Comparison of ENCODE assay signal across 11 cellular contexts in genomic region chr3:155131104-155131503, GRCh38. TPM values are rescaled to one million over a fixed set of nuclear protein-coding genes. Genes with fewer than 3 reads are reported as not detected.
DNase-seq lines count a peak whose midpoint lies in the region; ATAC-seq and TF ChIP-seq lines count a peak whose summit lies in the region.
"Had no signal": no experiment of that assay in that cellular context is flagged by ENCODE, and none has a peak within 500 bp of the region (broad histone marks: within the 10 kb centered on the region; RNA-seq: fewer than 3 reads in every experiment).

No MANE protein-coding gene starts in this region.

- BruUV-seq in IMR-90 (replicated peaks; lab: Mats Ljungman, UMichigan): no TSS peak

- peak overlapping the region in 9 of 11 experiments; percentile 11 to 65 (median 27); a peak in 11 of 22 replicates for H3K4me2 ChIP-seq in BLaER1 treated with 17β-estradiol and CSF1 and Interleukin-3, amounts not matched to agents 10 nM and 100 nM
- peak overlapping the region; percentile 66; the same call in 1 of the 2 replicates for H3K4me2 ChIP-seq in IMR-90 (ENCODE audit: low read depth, low read length)

- no peak overlapping the region for H2BK120ac ChIP-seq in IMR-90 (ENCODE audit: low read depth, low read length)

- peaks cover 5 to 17% (median 11%) of the 10 kb centered on the region in 10 experiments; a peak in 17 of 20 replicates for H3K4me1 ChIP-seq in BLaER1 treated with 17β-estradiol and CSF1 and Interleukin-3, amounts not matched to agents 10 nM and 100 nM
- H3K4me1 ChIP-seq in IMR-90 (ENCODE audit: control insufficient read depth, insufficient read depth, low read length): peaks cover 8% of the 10 kb centered on the region
- no peaks in the 10 kb centered on the region for H3K4me1 ChIP-seq in testis
- H3K4me1 ChIP-seq: lower lobe of right lung had no signal

- H2AK9ac ChIP-seq in IMR-90 (replicated peaks; ENCODE audit: low read depth, low read length, poor library complexity): no peak overlapping the region

- no peak overlapping the region for H2BK15ac ChIP-seq in IMR-90 (ENCODE audit: low read depth, low read length)

- H3K14ac ChIP-seq in IMR-90 (replicated peaks; ENCODE audit: low read depth, low read length): no peak overlapping the region

- TF ChIP-seq CTCF in IMR-90 (conservative IDR thresholded peaks at IDR 0.05; ENCODE audit: low read depth, low read length): no peak
- TF ChIP-seq CTCF in testis (IDR thresholded peaks at IDR 0.05): no peak

- H3K27me3 ChIP-seq in BLaER1 treated with 17β-estradiol and CSF1 and Interleukin-3, amounts not matched to agents 10 nM and 100 nM: no peaks in the 10 kb centered on the region
- H3K27me3 ChIP-seq in IMR-90 (ENCODE audit: control insufficient read depth, insufficient read depth, low read length) (no peaks in the 10 kb centered on the region), testis (no peaks in the 10 kb centered on the region)

- H4K5ac ChIP-seq in IMR-90 (ENCODE audit: low read depth, low read length): peak overlapping the region; percentile 80; the same call in 1 of the 2 replicates

- no peaks in the 10 kb centered on the region for H3K79me1 ChIP-seq in IMR-90 (ENCODE audit: low read depth in 1 of 2, low read length in 2 of 2)

- H2AFZ ChIP-seq in IMR-90 (replicated peaks; ENCODE audit: low read length, poor library complexity): no peak overlapping the region

- CTCF ChIA-PET in IMR-90 (lab: Yijun Ruan, JAX): interaction anchor here (1.1 kb wide), 1 partner anchor 9 kb away, joined by 3 read pairs; no protein-coding TSS in a partner anchor

- H3K9ac ChIP-seq in BLaER1 treated with 17β-estradiol and CSF1 and Interleukin-3, amounts not matched to agents 10 nM and 100 nM: no peak overlapping the region
- no peak overlapping the region for H3K9ac ChIP-seq in IMR-90 (ENCODE audit: low read depth, low read length)

- ATAC-seq in GM21576 (IDR thresholded peaks at IDR 0.05; ENCODE audit: unreplicated experiment): peak; percentile 62
- peak; percentile 74 for ATAC-seq in IMR-90 (ENCODE audit: low read depth)
- no peak for ATAC-seq in HG03571 (IDR thresholded peaks at IDR 0.05; ENCODE audit: unreplicated experiment)
- ATAC-seq: activated naive CD8-positive, alpha-beta T cell treated with anti-CD3 and anti-CD28 coated beads, Interleukin-2, amount 50 U/mL, for 24 hours; lower lobe of right lung had no signal

- no peak overlapping the region; the same call in 1 of the 2 replicates for H3K18ac ChIP-seq in IMR-90 (ENCODE audit: low read depth, low read length)

- no peak overlapping the region for H3K4me3 ChIP-seq in BLaER1 treated with 17β-estradiol and CSF1 and Interleukin-3, amounts not matched to agents 10 nM and 100 nM
- H3K4me3 ChIP-seq in IMR-90 (ENCODE audit: insufficient read depth, low read depth, low read length): no peak overlapping the region
- H3K4me3 ChIP-seq in testis: no peak overlapping the region
- H3K4me3 ChIP-seq: lower lobe of right lung had no signal

- no peak overlapping the region for H3K4ac ChIP-seq in IMR-90 (ENCODE audit: low read depth, low read length)

- WGBS in IMR-90 (ENCODE audit: extremely low coverage in 2 of 2, insufficient read length in 1 of 2), 2 experiments: 44% methylated on average over 4 of the region's 4 CpGs; no CpG with 5 or more reads in 1 of the 2 experiments
- WGBS in testis, 2 donors: 65 to 83% methylated on average over 4 of the region's 4 CpGs

- TF ChIP-seq POLR2A in IMR-90 (IDR thresholded peaks at IDR 0.05; ENCODE audit: low read depth, low read length) (no peak), testis (IDR thresholded peaks at IDR 0.05) (no peak)

- no peak overlapping the region for H4K91ac ChIP-seq in IMR-90 (ENCODE audit: insufficient read depth, low read depth, low read length)

- dilution Hi-C loops in IMR-90 (cut with HindIII; ENCODE audit: low sequenced_read_pairs, unreplicated experiment): no loop called here

- in situ Hi-C loops in IMR-90 (cut with MboI; ENCODE audit: low sequenced_read_pairs): no loop called here

- no peaks in the 10 kb centered on the region for H3K9me1 ChIP-seq in IMR-90 (ENCODE audit: insufficient read depth, low read length)

- no peak for TF ChIP-seq RAD21 in IMR-90 (IDR thresholded peaks at IDR 0.05; ENCODE audit: low read length)

- no peak overlapping the region for H2AK5ac ChIP-seq in IMR-90 (ENCODE audit: low read depth, low read length)

- intact Hi-C loops in IMR-90 (cut with micrococcal nuclease): no loop called here
- intact Hi-C loops in testis (cut with DNase I; ENCODE audit: low total_unique reads): no loop called here

- no peak overlapping the region for H2BK5ac ChIP-seq in IMR-90 (ENCODE audit: low read depth, low read length, poor library complexity, severe bottlenecking)

- H4K8ac ChIP-seq in IMR-90 (ENCODE audit: low read depth in 2 of 2, low read length in 2 of 2): 0 out of 4 replicates have a peak overlapping the region, but pooled peaks of 1 of the 2 experiments have one; percentile 1

- H2BK20ac ChIP-seq in IMR-90 (ENCODE audit: low read depth, low read length): no peak overlapping the region

- H3K27ac ChIP-seq in BLaER1 treated with 17β-estradiol and CSF1 and Interleukin-3, amounts not matched to agents 10 nM and 100 nM: no peak overlapping the region
- H3K27ac ChIP-seq in IMR-90 (ENCODE audit: insufficient read depth, low read length): no peak overlapping the region
- H3K27ac ChIP-seq in testis: no peak overlapping the region
- H3K27ac ChIP-seq: lower lobe of right lung had no signal

- H3K9me3 ChIP-seq in BLaER1 treated with 17β-estradiol and CSF1 and Interleukin-3, amounts not matched to agents 10 nM and 100 nM (replicated peaks in 1 of 11): peaks cover 0 to 11% (median 5%) of the 10 kb centered on the region in 11 experiments; a peak in 6 of 22 replicates
- H3K9me3 ChIP-seq in IMR-90 (ENCODE audit: control insufficient read depth, insufficient read depth, low read length) (no peaks in the 10 kb centered on the region), testis (no peaks in the 10 kb centered on the region)
- H3K9me3 ChIP-seq: lower lobe of right lung had no signal

- peak; percentile 92 for DNase-seq in IMR-90
- peak; percentile 86 for DNase-seq in foreskin melanocyte
- DNase-seq in DMS79 treated with DMSO at 0.1 percent for 48 hours (lab: John Stamatoyannopoulos, UW): no peak
- DNase-seq in testis: no peak
- no peak for DNase-seq in GF-D8 (lab: John Stamatoyannopoulos, UW)
- DNase-seq: activated naive CD8-positive, alpha-beta T cell treated with anti-CD3 and anti-CD28 coated beads, Interleukin-2, amount 50 U/mL, for 24 hours; DMS53; lower lobe of right lung had no signal

- H4K20me1 ChIP-seq in BLaER1 treated with 17β-estradiol and CSF1 and Interleukin-3, amounts not matched to agents 10 nM and 100 nM: no peaks in the 10 kb centered on the region
- H4K20me1 ChIP-seq in IMR-90 (ENCODE audit: insufficient read depth, low read length): no peaks in the 10 kb centered on the region

- H3K56ac ChIP-seq in IMR-90 (ENCODE audit: extremely low read depth, insufficient read depth, low read length): no peak overlapping the region

- POLR2A ChIA-PET in IMR-90 (lab: Charles Lee; ENCODE audit: unreplicated experiment): no interaction called here

- no peak overlapping the region for H3K23ac ChIP-seq in IMR-90 (ENCODE audit: low read depth, low read length)

- peaks cover 0 to 4% (median 0%) of the 10 kb centered on the region in 11 experiments; a peak in 3 of 22 replicates for H3K36me3 ChIP-seq in BLaER1 treated with 17β-estradiol and CSF1 and Interleukin-3, amounts not matched to agents 10 nM and 100 nM
- H3K36me3 ChIP-seq in IMR-90 (ENCODE audit: control insufficient read depth, insufficient read depth, low read length) (no peaks in the 10 kb centered on the region), testis (ENCODE audit: low read depth, missing control alignments) (no peaks in the 10 kb centered on the region)
- H3K36me3 ChIP-seq: lower lobe of right lung had no signal

TF ChIP-seq in IMR-90, 13 proteins besides CTCF, POLR2A, EP300 and RAD21:
- TF ChIP-seq MAFK (IDR thresholded peaks at IDR 0.05; ENCODE audit: low read depth, low read length) (peak; percentile 61), RCOR1 (IDR thresholded peaks at IDR 0.05; ENCODE audit: insufficient replicate concordance, low read length) (no peak)

RNA-seq across cellular contexts. Expression of gene MME, which starts 51.0 kb away (rescaled TPM):
- total RNA-seq in IMR-90 (2012; rRNA removed): 19.4 and 22.8 TPM in 2 replicates
- 7.5 and 11.7 TPM in 2 replicates for polyA plus RNA-seq in IMR-90 (2012; rRNA removed)
- polyA plus RNA-seq in IMR-90 (2012; cell fraction: cytosol; rRNA removed): 2.2 and 6.1 TPM in 2 replicates
- polyA plus RNA-seq in IMR-90 (2012; cell fraction: nucleus; rRNA removed; ENCODE audit: low replicate concordance): 2.2 and 16.5 TPM in 2 replicates
- 1 to 10 TPM; 5.5 to 6.3 TPM for total RNA-seq in testis
- 5.4 TPM for polyA plus RNA-seq in testis (ENCODE audit: insufficient read depth, low read depth, low replicate concordance)

Comparison
In these comparisons a context has a peak if more than half of its experiments do, and no peak if none do; other contexts are left out.
1. DNase-seq: peak in IMR-90 (single experiment) and foreskin melanocyte (single experiment); none in DMS79 treated with DMSO at 0.1 percent for 48 hours (single experiment), testis (single experiment) and GF-D8 (single experiment).